ENCODE assay signal across 8 cellular contexts in the genomic region with DNA sequence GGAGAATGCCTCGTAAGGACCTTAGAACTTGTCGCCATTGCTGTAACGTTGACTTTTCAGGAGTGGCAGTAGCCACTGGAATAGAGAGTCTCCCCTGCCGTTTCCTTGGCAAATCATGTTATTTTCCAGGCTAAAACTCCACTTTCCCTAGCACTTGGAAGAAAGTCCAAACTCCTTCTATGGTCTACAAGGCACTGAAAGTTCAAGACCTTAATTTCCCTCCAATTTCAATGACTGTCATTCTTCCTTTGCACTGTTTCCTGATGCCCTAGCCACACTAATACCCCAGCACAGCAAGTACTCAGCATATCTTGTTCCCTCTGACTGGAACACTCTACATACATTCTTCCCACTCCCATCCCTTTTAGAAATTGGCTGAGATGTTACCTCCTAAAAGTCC. TPM values are rescaled to one million over a fixed set of nuclear protein-coding genes. Genes with fewer than 3 reads are reported as not detected.
DNase-seq lines count a peak whose midpoint lies in the region; ATAC-seq, FAIRE-seq and TF ChIP-seq lines count a peak whose summit lies in the region.

No MANE protein-coding gene starts in this region.

- TF ChIP-seq RAD21 in K562 (CRISPR knock-in tag; conservative IDR thresholded peaks at IDR 0.05 in 1 of 2, IDR thresholded peaks at IDR 0.05 in 1 of 2) = no peak

- no peak overlapping the region for H3K9ac ChIP-seq in K562 (ENCODE audit: insufficient read depth in 1 of 2, low read depth in 2 of 2, low read length in 2 of 2)

- H3K4me1 ChIP-seq in K562 (replicated peaks in 1 of 2; ENCODE audit: control insufficient read depth in 2 of 2, insufficient read depth in 2 of 2, low read length in 2 of 2) (peaks cover 0 to 11% of the 10 kb centered on the region in 2 experiments; a peak in 2 of 5 replicates), mesodermal cell (ENCODE audit: control insufficient read depth, insufficient read depth, low read length, poor library complexity, severe bottlenecking) (peaks cover 11% of the 10 kb centered on the region), urinary bladder (ENCODE audit: insufficient read depth) (peaks cover 2% of the 10 kb centered on the region)

- no peak for DNase-seq in Right ventricle myocardium superior
- DNase-seq in cardiac septum (ENCODE audit: low spot score) = no peak
- DNase-seq in K562 (ENCODE audit: extremely low read depth in 1 of 4, low spot score in 3 of 4) = no peak
- DNase-seq in activated CD8-positive, alpha-beta memory T cell treated with anti-CD3 and anti-CD28 coated beads, Interleukin-2, amount 50 U/mL, for 4 hours = no peak
- DNase-seq in NOMO-1 treated with DMSO at 0.1 percent for 48 hours (lab: John Stamatoyannopoulos, UW; ENCODE audit: unreplicated experiment) = no peak

- peaks cover 44% of the 10 kb centered on the region for H3K79me2 ChIP-seq in K562 (ENCODE audit: control insufficient read depth, insufficient read depth, low read length)

- no peaks in the 10 kb centered on the region for H3K9me1 ChIP-seq in K562 (ENCODE audit: control insufficient read depth, insufficient read depth, low read length)

- no peaks in the 10 kb centered on the region for H3K9me3 ChIP-seq in K562 (replicated peaks; ENCODE audit: control insufficient read depth, insufficient read depth, low read depth, low read length)
- H3K9me3 ChIP-seq in mesodermal cell (ENCODE audit: control insufficient read depth, low read length) = no peaks in the 10 kb centered on the region

- intact Hi-C loops in Right ventricle myocardium superior (cut with DNase I) = no loop called here
- intact Hi-C loops in cardiac septum (cut with DNase I) = no loop called here
- intact Hi-C loops in K562 (cut with micrococcal nuclease) = loop anchor here (10.0 kb wide), 1 partner anchor 1234 kb away; a partner anchor contains a TSS

- no peak overlapping the region for H3K27ac ChIP-seq in K562 (ENCODE audit: extremely low read depth, low read depth, low read length)
- no peak overlapping the region for H3K27ac ChIP-seq in mesodermal cell (ENCODE audit: low read depth, low read length, severe bottlenecking)
- H3K27ac ChIP-seq in urinary bladder (ENCODE audit: low read depth) = no peak overlapping the region

- CTCF ChIA-PET in K562 (lab: Yijun Ruan, JAX; ENCODE audit: low intra/inter-chr PET ratio) = no interaction called here

- H3K4me3 ChIP-seq in K562 (no peak overlapping the region), mesodermal cell (ENCODE audit: extremely low read depth, insufficient read depth, low read length, poor library complexity, severe bottlenecking) (peak overlapping the region; percentile 97), urinary bladder (ENCODE audit: low read depth, low read length) (peak overlapping the region; percentile 94)

- no peak for FAIRE-seq in K562 (lab: Jason Lieb, UNC)

- no peak for TF ChIP-seq CTCF in K562 (IDR thresholded peaks at IDR 0.05 in 2 of 3, conservative IDR thresholded peaks at IDR 0.05 in 1 of 3; ENCODE audit: insufficient read depth in 2 of 3, low read depth in 1 of 3, low read length in 3 of 3)

- H3K4me2 ChIP-seq in K562 (ENCODE audit: insufficient read depth, low read length) = peak overlapping the region; percentile 99

- POLR2A ChIA-PET in K562 (lab: Yijun Ruan, JAX) = interaction anchor here (2.4 kb wide), 1 partner anchor 11 kb away, joined by 9 read pairs; no protein-coding TSS in a partner anchor

- in situ Hi-C loops in K562 (cut with MboI) = no loop called here

- no peak for TF ChIP-seq EP300 in K562 (IDR thresholded peaks at IDR 0.05; ENCODE audit: low read length)

- no peaks in the 10 kb centered on the region for H4K20me1 ChIP-seq in K562 (replicated peaks; ENCODE audit: control insufficient read depth, insufficient read depth, low read length)

- H3K27me3 ChIP-seq in K562 (ENCODE audit: control insufficient read depth in 2 of 2, insufficient read depth in 2 of 2, low read length in 2 of 2) = no peaks in the 10 kb centered on the region

- H3K36me3 ChIP-seq in K562 (ENCODE audit: control insufficient read depth, insufficient read depth, low read length) (peaks cover under 1% of the 10 kb centered on the region; the same call in 2 of the 3 replicates), mesodermal cell (ENCODE audit: control insufficient read depth, insufficient read depth, low read length) (no peaks in the 10 kb centered on the region), urinary bladder (ENCODE audit: insufficient read depth) (no peaks in the 10 kb centered on the region)

- no peak for TF ChIP-seq POLR2A in K562 (conservative IDR thresholded peaks at IDR 0.05)

- 91% methylated on average over 4 of the region's 4 CpGs for WGBS in K562 (ENCODE audit: insufficient coverage, low coverage, missing lambda C conversion rate)
- 92 to 100% methylated on average over 4 of the region's 4 CpGs for WGBS in mesodermal cell (ENCODE audit: insufficient coverage in 2 of 2), 2 experiments
- 76% methylated on average over 4 of the region's 4 CpGs for WGBS in urinary bladder

- peak; percentile 12 for ATAC-seq in Right ventricle myocardium superior (ENCODE audit: poor library complexity)
- no peak for ATAC-seq in K562
- no peak for ATAC-seq in HG02798 (IDR thresholded peaks at IDR 0.05; ENCODE audit: poor library complexity, unreplicated experiment)

- peak overlapping the region; percentile 95 for H2AFZ ChIP-seq in K562 (ENCODE audit: low read depth, low read length)

- BruUV-seq in K562 (replicated peaks; lab: Mats Ljungman, UMichigan) = no TSS peak

TF ChIP-seq in K562, 482 proteins besides CTCF, POLR2A, EP300 and RAD21 (continues in another document):
- TF ChIP-seq ZBTB1 (CRISPR knock-in tag; IDR thresholded peaks at IDR 0.05; ENCODE audit: borderline replicate concordance, low read depth) = no peak
- no peak for TF ChIP-seq ZNF445 (CRISPR knock-in tag; IDR thresholded peaks at IDR 0.05; ENCODE audit: low read depth)
- TF ChIP-seq FOXK2 (conservative IDR thresholded peaks at IDR 0.05 in 1 of 2, IDR thresholded peaks at IDR 0.05 in 1 of 2; ENCODE audit: low read depth in 2 of 2) = no peak
- no peak for TF ChIP-seq FOXA1 (IDR thresholded peaks at IDR 0.05; ENCODE audit: borderline replicate concordance)
- TF ChIP-seq, protein P1, sequence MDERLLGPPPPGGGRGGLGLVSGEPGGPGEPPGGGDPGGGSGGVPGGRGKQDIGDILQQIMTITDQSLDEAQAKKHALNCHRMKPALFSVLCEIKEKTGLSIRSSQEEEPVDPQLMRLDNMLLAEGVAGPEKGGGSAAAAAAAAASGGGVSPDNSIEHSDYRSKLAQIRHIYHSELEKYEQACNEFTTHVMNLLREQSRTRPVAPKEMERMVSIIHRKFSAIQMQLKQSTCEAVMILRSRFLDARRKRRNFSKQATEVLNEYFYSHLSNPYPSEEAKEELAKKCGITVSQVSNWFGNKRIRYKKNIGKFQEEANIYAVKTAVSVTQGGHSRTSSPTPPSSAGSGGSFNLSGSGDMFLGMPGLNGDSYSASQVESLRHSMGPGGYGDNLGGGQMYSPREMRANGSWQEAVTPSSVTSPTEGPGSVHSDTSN (CRISPR knock-in tag; IDR thresholded peaks at IDR 0.05; ENCODE audit: low read depth) = no peak
- TF ChIP-seq, protein P1 (tag; conservative IDR thresholded peaks at IDR 0.05; ENCODE audit: low read depth) = no peak
- TF ChIP-seq ZNF239 (CRISPR knock-in tag; IDR thresholded peaks at IDR 0.05) = no peak
- no peak for TF ChIP-seq TCF7 (IDR thresholded peaks at IDR 0.05; ENCODE audit: borderline replicate concordance)
- TF ChIP-seq, protein P2, sequence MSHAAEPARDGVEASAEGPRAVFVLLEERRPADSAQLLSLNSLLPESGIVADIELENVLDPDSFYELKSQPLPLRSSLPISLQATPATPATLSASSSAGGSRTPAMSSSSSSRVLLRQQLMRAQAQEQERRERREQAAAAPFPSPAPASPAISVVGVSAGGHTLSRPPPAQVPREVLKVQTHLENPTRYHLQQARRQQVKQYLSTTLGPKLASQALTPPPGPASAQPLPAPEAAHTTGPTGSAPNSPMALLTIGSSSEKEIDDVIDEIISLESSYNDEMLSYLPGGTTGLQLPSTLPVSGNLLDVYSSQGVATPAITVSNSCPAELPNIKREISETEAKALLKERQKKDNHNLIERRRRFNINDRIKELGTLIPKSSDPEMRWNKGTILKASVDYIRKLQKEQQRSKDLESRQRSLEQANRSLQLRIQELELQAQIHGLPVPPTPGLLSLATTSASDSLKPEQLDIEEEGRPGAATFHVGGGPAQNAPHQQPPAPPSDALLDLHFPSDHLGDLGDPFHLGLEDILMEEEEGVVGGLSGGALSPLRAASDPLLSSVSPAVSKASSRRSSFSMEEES (CRISPR knock-in tag; IDR thresholded peaks at IDR 0.05) = no peak

RNA-seq across cellular contexts. Expression of a gene that starts 1.8 kb away (rescaled TPM):
- total RNA-seq in Right ventricle myocardium superior = 13.4 TPM
- 12.2 TPM for total RNA-seq in cardiac septum
- total RNA-seq in K562 (2011; cell fraction: chromatin; rRNA removed; ENCODE audit: low replicate concordance) = 34.2 and 47.0 TPM in 2 replicates
- total RNA-seq in K562 (2011; cell fraction: nucleolus; rRNA removed) = 15.3 and 15.9 TPM in 2 replicates
- total RNA-seq in K562 (2011; cell fraction: nucleoplasm; rRNA removed) = 30.6 and 43.0 TPM in 2 replicates
- total RNA-seq in K562 (2014; rRNA removed) = 78.1 and 103 TPM in 2 replicates
- total RNA-seq in K562 (2014; rRNA removed; fragmentation: Illumina TruSeq; extraction: Trizol) = 130 and 152 TPM in 2 replicates
- total RNA-seq in K562 (2015; rRNA removed; fragmentation: Illumina TruSeq; extraction: Trizol) = 93.9 and 100 TPM in 2 replicates
- 117 and 122 TPM in 2 replicates for total RNA-seq in K562 (2021)
- 97.4 and 152 TPM in 2 replicates for polyA plus RNA-seq in K562 (2011; rRNA removed)
- polyA plus RNA-seq in K562 (2011; cell fraction: cytosol; rRNA removed) = 36.3 and 53.2 TPM in 2 replicates
- polyA plus RNA-seq in K562 (2011; cell fraction: nucleus; rRNA removed) = 72.5 and 93.1 TPM in 2 replicates
- 112 and 178 TPM in 2 replicates for polyA plus RNA-seq in K562 (2012)
- polyA plus RNA-seq in K562 (2014; fragmentation: Illumina TruSeq; extraction: Trizol) = 99.2 and 119 TPM in 2 replicates
- polyA plus RNA-seq in K562 (2014; fragmentation: Nextera tagmentation; extraction: Ambion mirVana) = 100 to 1,000 TPM; 107 to 147 TPM
- 105 and 172 TPM in 2 replicates for polyA plus RNA-seq in K562 (2014; rRNA removed)
- polyA minus RNA-seq in K562 (2011; rRNA and poly(A)+ RNA removed) = 67.4 and 91.3 TPM in 2 replicates
- polyA minus RNA-seq in K562 (2011; cell fraction: cytosol; rRNA and poly(A)+ RNA removed) = 29.2 and 63.0 TPM in 2 replicates
- 16.3 and 20.2 TPM in 2 replicates for polyA minus RNA-seq in K562 (2011; cell fraction: nucleus; rRNA and poly(A)+ RNA removed)
- 63.0 TPM for polyA plus RNA-seq in mesodermal cell (2013, experiment 1 of 2)
- 60.5 TPM for polyA plus RNA-seq in mesodermal cell (2013, experiment 2 of 2)
- 39.7 TPM for total RNA-seq in urinary bladder
- 30.4 TPM for polyA plus RNA-seq in urinary bladder
